1 cellular context compared by ENCODE assay signal in the genomic region with DNA sequence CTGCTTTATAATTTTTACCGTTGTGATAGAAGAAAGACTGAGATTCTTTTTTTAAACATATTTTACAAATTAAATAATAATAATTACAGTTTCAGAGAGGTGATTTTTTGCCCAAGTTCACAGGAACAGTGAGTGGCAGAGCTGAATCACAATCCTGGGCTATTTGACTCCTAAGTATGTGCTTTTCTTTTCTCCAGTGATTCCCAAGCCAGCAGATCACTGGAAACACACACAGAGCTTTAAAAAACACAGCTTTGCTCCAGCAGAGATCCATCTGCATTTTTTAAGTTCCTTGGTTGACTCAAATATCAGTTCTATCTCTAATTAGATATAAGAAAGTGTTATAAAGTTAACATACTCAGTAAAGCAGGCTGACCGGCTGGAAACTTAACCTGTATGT.
TF ChIP-seq lines count a peak whose summit lies in the region.

No MANE protein-coding gene starts in this region.

TF ChIP-seq in endothelial cell of umbilical vein, 7 proteins besides CTCF, POLR2A, EP300 and RAD21:
- no peak for TF ChIP-seq MYC (IDR thresholded peaks at IDR 0.05; ENCODE audit: low read depth, low read length)
- TF ChIP-seq, protein P1, sequence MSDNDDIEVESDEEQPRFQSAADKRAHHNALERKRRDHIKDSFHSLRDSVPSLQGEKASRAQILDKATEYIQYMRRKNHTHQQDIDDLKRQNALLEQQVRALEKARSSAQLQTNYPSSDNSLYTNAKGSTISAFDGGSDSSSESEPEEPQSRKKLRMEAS (IDR thresholded peaks at IDR 0.05; ENCODE audit: insufficient read depth, insufficient read length) = no peak
- no peak for TF ChIP-seq EZH2 (IDR thresholded peaks at IDR 0.05; ENCODE audit: borderline replicate concordance, low read depth, low read length, severe bottlenecking)
- TF ChIP-seq GATA2 (IDR thresholded peaks at IDR 0.05; ENCODE audit: insufficient read depth, insufficient read length, low read depth, low read length) = no peak
- no peak for TF ChIP-seq POLR2AphosphoS5 (IDR thresholded peaks at IDR 0.05; ENCODE audit: insufficient read depth, low read depth, low read length)
- TF ChIP-seq FOS (IDR thresholded peaks at IDR 0.05; ENCODE audit: borderline replicate concordance, insufficient read depth, low read length) = no peak
- no peak for TF ChIP-seq JUN (IDR thresholded peaks at IDR 0.05; ENCODE audit: borderline replicate concordance, insufficient read depth, insufficient read length, low read depth)
